In genomic region chr18:12851709-12852108, GRCh38 we compare ENCODE assay signal across 1 cellular context.
TF ChIP-seq lines count a peak whose summit lies in the region.

No MANE protein-coding gene starts in this region.

TF ChIP-seq in WTC11, 78 proteins besides CTCF, POLR2A, EP300 and RAD21 (continued from another document):
- TF ChIP-seq USF1 (CRISPR knock-in tag; IDR thresholded peaks at IDR 0.05) (no peak), ZNF671 (CRISPR knock-in tag; IDR thresholded peaks at IDR 0.05) (no peak), ATF2 (CRISPR knock-in tag; IDR thresholded peaks at IDR 0.05; ENCODE audit: borderline replicate concordance, low read depth) (no peak), ELF4 (CRISPR knock-in tag; IDR thresholded peaks at IDR 0.05; ENCODE audit: low read depth) (no peak)
